In the genomic region with DNA sequence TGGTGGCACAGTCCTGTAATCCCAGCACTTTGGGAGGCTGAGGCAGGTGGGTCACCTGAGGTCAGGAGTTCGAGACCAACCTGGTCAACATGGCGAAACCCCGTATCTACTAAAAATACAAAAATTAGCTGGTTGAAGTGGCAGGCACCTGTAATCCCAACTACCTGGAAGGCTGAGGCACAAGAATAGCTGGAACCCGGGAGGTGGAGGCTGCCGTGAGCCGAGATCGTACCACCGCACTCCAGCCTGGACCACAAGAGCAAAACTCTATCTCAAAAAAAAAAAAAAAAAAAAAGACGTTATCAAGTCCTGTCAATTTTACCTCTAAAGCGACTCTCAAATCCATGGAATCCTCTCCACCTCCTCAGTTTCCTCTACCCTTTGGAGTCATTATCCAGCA, we compare ENCODE assay signal across 14 cellular contexts. TPM values are rescaled to one million over a fixed set of nuclear protein-coding genes. Genes with fewer than 3 reads are reported as not detected.
"Had no signal": no experiment of that assay in that cellular context is flagged by ENCODE, and none has a peak within 500 bp of the region (broad histone marks: within the 10 kb centered on the region; RNA-seq: fewer than 3 reads in every experiment).

No MANE protein-coding gene starts in this region.

RNA-seq across cellular contexts. Expression of gene SCUBE1, which starts 12.5 kb away (rescaled TPM):
- total RNA-seq: activated B cell treated with CpG ODN at 0.5 μM for 24 hours; activated CD4-positive, alpha-beta memory T cell treated with anti-CD3 and anti-CD28 coated beads for 36 hours; activated CD4-positive, alpha-beta T cell treated with anti-CD3 and anti-CD28 coated beads for 36 hours; activated CD4-positive, alpha-beta T cell treated with anti-CD3 and anti-CD28 coated beads, Interleukin-2, amount 10 ng/mL, durations not matched to agents 24 days and 14 days; activated CD4-positive, alpha-beta T cell treated with anti-CD3 and anti-CD28 coated beads, Interleukin-2, amount 10 ng/mL, durations not matched to agents 7 days and 5 days; T-helper 17 cell had no signal

RNA-seq across cellular contexts. Expression of gene MPPED1, which starts 56.1 kb away (rescaled TPM):
- total RNA-seq: activated B cell treated with CpG ODN at 0.5 μM for 24 hours; activated CD4-positive, alpha-beta memory T cell treated with anti-CD3 and anti-CD28 coated beads for 36 hours; activated CD4-positive, alpha-beta memory T cell treated with anti-CD3 and anti-CD28 coated beads, Interleukin-2, amount 10 ng/mL, durations not matched to agents 7 days and 5 days; activated CD4-positive, alpha-beta T cell treated with anti-CD3 and anti-CD28 coated beads for 36 hours; activated CD4-positive, alpha-beta T cell treated with anti-CD3 and anti-CD28 coated beads, Interleukin-2, amount 10 ng/mL, durations not matched to agents 24 days and 14 days; activated CD4-positive, alpha-beta T cell treated with anti-CD3 and anti-CD28 coated beads, Interleukin-2, amount 10 ng/mL, durations not matched to agents 7 days and 5 days; activated CD8-positive, alpha-beta memory T cell treated with anti-CD3 and anti-CD28 coated beads for 36 hours; activated CD8-positive, alpha-beta memory T cell treated with anti-CD3 and anti-CD28 coated beads, Interleukin-2, amount 10 ng/mL, durations not matched to agents 7 days and 5 days; activated CD8-positive, alpha-beta T cell treated with anti-CD3 and anti-CD28 coated beads for 36 hours; activated CD8-positive, alpha-beta T cell treated with anti-CD3 and anti-CD28 coated beads, Interleukin-2, amount 10 ng/mL, durations not matched to agents 7 days and 5 days; T-cell; T-helper 1 cell treated with Interleukin-12 subunit alpha and Interleukin-12 subunit beta and Interleukin-4 antibody, amounts not matched to agents 30 ng/mL and 1 ng/mL, for 36 hours; T-helper 17 cell; T-helper 2 cell treated with Interferon-gamma antibody and Interleukin-4, amounts not matched to agents 100 ng/mL and 5 ng/mL, for 36 hours had no signal
